In the genomic region with DNA sequence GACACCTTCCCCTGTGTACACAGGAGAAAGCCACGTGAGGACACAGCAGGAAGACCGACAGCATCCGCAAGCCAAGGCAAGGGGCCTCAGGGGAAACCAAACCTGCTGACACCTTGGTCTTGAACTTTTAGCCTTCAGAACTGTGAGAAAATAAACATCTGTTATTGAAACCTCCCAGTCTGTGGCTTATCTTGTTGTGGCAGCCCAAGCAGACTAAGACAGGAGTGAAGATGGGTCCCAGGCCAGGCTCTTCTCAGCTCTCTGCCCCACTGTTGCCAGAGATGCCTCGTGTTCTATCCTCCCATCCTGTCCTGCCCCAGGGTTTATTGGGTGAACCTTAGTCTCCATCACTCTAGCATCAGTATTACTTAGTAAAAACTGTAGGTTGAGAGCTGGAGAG, we compare ENCODE assay signal across 23 cellular contexts.
DNase-seq lines count a peak whose midpoint lies in the region; ATAC-seq lines count a peak whose summit lies in the region.
"Had no signal": no experiment of that assay in that cellular context is flagged by ENCODE, and none has a peak within 500 bp of the region (broad histone marks: within the 10 kb centered on the region; RNA-seq: fewer than 3 reads in every experiment).

No MANE protein-coding gene starts in this region.

- no peaks in the 10 kb centered on the region for H3K4me1 Mint-ChIP-seq in activated T-cell treated with anti-CD3 and anti-CD28 coated beads, Interleukin-2, amount 50 U/mL, for 72 hours (ENCODE audit: low read depth)
- H3K4me1 Mint-ChIP-seq: CD14-positive monocyte; CD4-positive, alpha-beta memory T cell; CD4-positive, CD25-positive, alpha-beta regulatory T cell; CD8-positive, alpha-beta memory T cell had no signal

- H3K27ac Mint-ChIP-seq in activated T-cell treated with anti-CD3 and anti-CD28 coated beads, Interleukin-2, amount 50 U/mL, for 72 hours: no peak overlapping the region
- H3K27ac Mint-ChIP-seq: CD14-positive monocyte; CD4-positive, alpha-beta memory T cell; CD4-positive, CD25-positive, alpha-beta regulatory T cell; CD8-positive, alpha-beta memory T cell had no signal

- H3K4me3 Mint-ChIP-seq in activated T-cell treated with anti-CD3 and anti-CD28 coated beads, Interleukin-2, amount 50 U/mL, for 72 hours: no peak overlapping the region
- H3K4me3 Mint-ChIP-seq: CD14-positive monocyte; CD4-positive, alpha-beta memory T cell; CD4-positive, CD25-positive, alpha-beta regulatory T cell; CD8-positive, alpha-beta memory T cell had no signal

- peaks cover 0 to 1% of the 10 kb centered on the region in 2 donors for H3K36me3 Mint-ChIP-seq in activated T-cell treated with anti-CD3 and anti-CD28 coated beads, Interleukin-2, amount 50 U/mL, for 72 hours (ENCODE audit: insufficient read depth in 2 of 2)
- H3K36me3 Mint-ChIP-seq: CD14-positive monocyte; CD4-positive, CD25-positive, alpha-beta regulatory T cell had no signal

- ATAC-seq in activated T-cell treated with anti-CD3 and anti-CD28 coated beads, Interleukin-2, amount 50 U/mL, for 72 hours (replicated peaks in 1 of 2): no peak
- ATAC-seq: GM12878 had no signal

- DNase-seq in NCI-H2171 (lab: John Stamatoyannopoulos, UW) (peak; percentile 34), NCI-H2171 treated with DMSO at 0.1 percent for 48 hours (lab: John Stamatoyannopoulos, UW) (peak; percentile 61), RPMI8226 (peak; percentile 50), kidney glomerular epithelial cell (lab: John Stamatoyannopoulos, UW) (no peak), ureter (ENCODE audit: low spot score) (no peak)
- DNase-seq in activated T-cell treated with anti-CD3 and anti-CD28 coated beads, Interleukin-2, amount 50 U/mL, for 72 hours: no peak
- DNase-seq: 8988T; ACHN; BE2C; C1 segment of cervical spinal cord; CD4-positive, alpha-beta memory T cell; CD4-positive, CD25-positive, alpha-beta regulatory T cell; CD8-positive, alpha-beta memory T cell; COR-L47; DMS 273 treated with DMSO at 0.1 percent for 48 hours; DMS153; DMS53; DMS79; DND-41; EL; GDM1 had no signal

- no peaks in the 10 kb centered on the region for H3K27me3 Mint-ChIP-seq in activated T-cell treated with anti-CD3 and anti-CD28 coated beads, Interleukin-2, amount 50 U/mL, for 72 hours (ENCODE audit: low read depth)
- H3K27me3 Mint-ChIP-seq: CD4-positive, CD25-positive, alpha-beta regulatory T cell had no signal

- H3K9me3 Mint-ChIP-seq in activated T-cell treated with anti-CD3 and anti-CD28 coated beads, Interleukin-2, amount 50 U/mL, for 72 hours: peaks cover 0 to 1% of the 10 kb centered on the region in 2 donors

Comparison
In these comparisons a context has a peak if more than half of its experiments do, and no peak if none do; other contexts are left out.
1. DNase-seq: peak in NCI-H2171 (single experiment), NCI-H2171 treated with DMSO at 0.1 percent for 48 hours (single experiment) and RPMI8226 (single experiment); none in kidney glomerular epithelial cell (single experiment), activated T-cell treated with anti-CD3 and anti-CD28 coated beads, Interleukin-2, amount 50 U/mL, for 72 hours (0 of 2) and ureter (single experiment).